In genomic region chr11:114168691-114169090, GRCh38 we compare ENCODE assay signal across 12 cellular contexts.
DNase-seq lines count a peak whose midpoint lies in the region; ATAC-seq and TF ChIP-seq lines count a peak whose summit lies in the region.
"Had no signal": no experiment of that assay in that cellular context is flagged by ENCODE, and none has a peak within 500 bp of the region (broad histone marks: within the 10 kb centered on the region; RNA-seq: fewer than 3 reads in every experiment).

No MANE protein-coding gene starts in this region.

- H3K4me3 ChIP-seq in mucosa of descending colon (no peak overlapping the region), tibial artery (no peak overlapping the region), WERI-Rb-1 (ENCODE audit: low read depth, low read length) (no peak overlapping the region)
- H3K4me3 ChIP-seq: GM12878, MG63 had no signal

- ATAC-seq in activated CD8-positive, alpha-beta memory T cell treated with anti-CD3 and anti-CD28 coated beads, Interleukin-2, amount 10 ng/mL, durations not matched to agents 7 days and 5 days = no peak
- ATAC-seq in activated T-helper 17 cell treated with anti-CD3 and anti-CD28 coated beads, Interleukin-2, amount 50 U/mL, for 72 hours (replicated peaks) = no peak
- ATAC-seq in mucosa of descending colon = peak; percentile 70
- no peak for ATAC-seq in GM21515 (IDR thresholded peaks at IDR 0.05; ENCODE audit: unreplicated experiment)
- ATAC-seq: GM12878 had no signal

- H3K4me3 Mint-ChIP-seq in activated CD8-positive, alpha-beta memory T cell treated with anti-CD3 and anti-CD28 coated beads, Interleukin-2, amount 10 ng/mL, durations not matched to agents 7 days and 5 days = no peak overlapping the region
- H3K4me3 Mint-ChIP-seq in activated T-helper 17 cell treated with anti-CD3 and anti-CD28 coated beads, Interleukin-2, amount 50 U/mL, for 72 hours = no peak overlapping the region

- peaks cover 87% of the 10 kb centered on the region for H3K4me1 ChIP-seq in mucosa of descending colon (ENCODE audit: low read depth)
- H3K4me1 ChIP-seq in tibial artery = peaks cover 26 to 99% (median 96%) of the 10 kb centered on the region in 4 donors

- H3K4me1 Mint-ChIP-seq in activated CD8-positive, alpha-beta memory T cell treated with anti-CD3 and anti-CD28 coated beads, Interleukin-2, amount 10 ng/mL, durations not matched to agents 7 days and 5 days = peaks cover 65% of the 10 kb centered on the region
- H3K4me1 Mint-ChIP-seq in activated T-helper 17 cell treated with anti-CD3 and anti-CD28 coated beads, Interleukin-2, amount 50 U/mL, for 72 hours = peaks cover 52% of the 10 kb centered on the region

- no peaks in the 10 kb centered on the region for H3K36me3 ChIP-seq in mucosa of descending colon (ENCODE audit: low read depth)
- peaks cover 7 to 28% (median 14%) of the 10 kb centered on the region in 3 donors for H3K36me3 ChIP-seq in tibial artery
- no peaks in the 10 kb centered on the region for H3K36me3 ChIP-seq in WERI-Rb-1
- H3K36me3 ChIP-seq: MG63 had no signal

- peak overlapping the region; percentile 94 to 95 for H3K27ac ChIP-seq in tibial artery
- H3K27ac ChIP-seq in WERI-Rb-1 = no peak overlapping the region

- no peaks in the 10 kb centered on the region for H3K9me3 Mint-ChIP-seq in activated CD8-positive, alpha-beta memory T cell treated with anti-CD3 and anti-CD28 coated beads, Interleukin-2, amount 10 ng/mL, durations not matched to agents 7 days and 5 days (ENCODE audit: low read depth)
- no peaks in the 10 kb centered on the region for H3K9me3 Mint-ChIP-seq in activated T-helper 17 cell treated with anti-CD3 and anti-CD28 coated beads, Interleukin-2, amount 50 U/mL, for 72 hours

- no peaks in the 10 kb centered on the region for H3K9me3 ChIP-seq in mucosa of descending colon
- H3K9me3 ChIP-seq in tibial artery = no peaks in the 10 kb centered on the region
- H3K9me3 ChIP-seq in WERI-Rb-1 (ENCODE audit: severe bottlenecking) = no peaks in the 10 kb centered on the region
- H3K9me3 ChIP-seq: MG63 had no signal

- no peaks in the 10 kb centered on the region for H3K27me3 ChIP-seq in tibial artery
- H3K27me3 ChIP-seq in WERI-Rb-1 (ENCODE audit: insufficient read depth, low read depth, severe bottlenecking) = no peaks in the 10 kb centered on the region
- H3K27me3 ChIP-seq: MG63 had no signal

- no peaks in the 10 kb centered on the region for H3K27me3 Mint-ChIP-seq in activated CD8-positive, alpha-beta memory T cell treated with anti-CD3 and anti-CD28 coated beads, Interleukin-2, amount 10 ng/mL, durations not matched to agents 7 days and 5 days
- H3K27me3 Mint-ChIP-seq in activated T-helper 17 cell treated with anti-CD3 and anti-CD28 coated beads, Interleukin-2, amount 50 U/mL, for 72 hours = no peaks in the 10 kb centered on the region

- DNase-seq in activated CD8-positive, alpha-beta memory T cell treated with anti-CD3 and anti-CD28 coated beads, Interleukin-2, amount 10 ng/mL, durations not matched to agents 7 days and 5 days = no peak
- DNase-seq in activated CD8-positive, alpha-beta memory T cell treated with anti-CD3 and anti-CD28 coated beads for 24 hours = no peak
- peak; percentile 61 to 82 (median 70) for DNase-seq in mucosa of descending colon
- no peak for DNase-seq in tibial artery
- no peak for DNase-seq in WERI-Rb-1
- DNase-seq in SW 1271 (lab: John Stamatoyannopoulos, UW) = no peak
- DNase-seq: dermis blood vessel endothelial cell, MG63, SIG-M5 had no signal

- CTCF ChIA-PET in activated CD8-positive, alpha-beta memory T cell treated with anti-CD3 and anti-CD28 coated beads, Interleukin-2, amount 10 ng/mL, durations not matched to agents 7 days and 5 days (lab: Charles Lee) = interaction anchor here (1.6 to 7.3 kb wide), 4 partner anchors 8 to 93 kb away, joined by 4 to 63 read pairs (median 6); no protein-coding TSS in a partner anchor

- no peak for TF ChIP-seq CTCF in mucosa of descending colon (IDR thresholded peaks at IDR 0.05)
- no peak for TF ChIP-seq CTCF in tibial artery (IDR thresholded peaks at IDR 0.05)
- TF ChIP-seq CTCF in WERI-Rb-1 (IDR thresholded peaks at IDR 0.05; ENCODE audit: low read depth, low read length) = no peak

- H3K36me3 Mint-ChIP-seq in activated CD8-positive, alpha-beta memory T cell treated with anti-CD3 and anti-CD28 coated beads, Interleukin-2, amount 10 ng/mL, durations not matched to agents 7 days and 5 days = no peaks in the 10 kb centered on the region
- peaks cover 11% of the 10 kb centered on the region for H3K36me3 Mint-ChIP-seq in activated T-helper 17 cell treated with anti-CD3 and anti-CD28 coated beads, Interleukin-2, amount 50 U/mL, for 72 hours (ENCODE audit: low read depth)

- intact Hi-C loops in mucosa of descending colon (cut with DNase I, micrococcal nuclease) = loop anchor here in 1 of 2 donors (10.0 kb wide), 1 partner anchor 104 kb away; no protein-coding TSS in a partner anchor
- intact Hi-C loops in tibial artery (cut with DNase I; ENCODE audit: low total_unique reads) = loop anchor here (10.0 kb wide), 1 partner anchor 136 kb away; no protein-coding TSS in a partner anchor

- H3K27ac Mint-ChIP-seq in activated CD8-positive, alpha-beta memory T cell treated with anti-CD3 and anti-CD28 coated beads, Interleukin-2, amount 10 ng/mL, durations not matched to agents 7 days and 5 days = peak overlapping the region; percentile 73
- H3K27ac Mint-ChIP-seq in activated T-helper 17 cell treated with anti-CD3 and anti-CD28 coated beads, Interleukin-2, amount 50 U/mL, for 72 hours = peak overlapping the region; percentile 75

Comparison
In these comparisons a context has a peak if more than half of its experiments do, and no peak if none do; other contexts are left out.
1. DNase-seq: peak in mucosa of descending colon (3 of 3); none in activated CD8-positive, alpha-beta memory T cell treated with anti-CD3 and anti-CD28 coated beads, Interleukin-2, amount 10 ng/mL, durations not matched to agents 7 days and 5 days (single experiment), activated CD8-positive, alpha-beta memory T cell treated with anti-CD3 and anti-CD28 coated beads for 24 hours (single experiment), tibial artery (0 of 2), WERI-Rb-1 (single experiment) and SW 1271 (0 of 2).